In genomic region chr15:40038267-40038653, GRCh38 we compare ENCODE assay signal across 8 cellular contexts. TPM values are rescaled to one million over a fixed set of nuclear protein-coding genes. Genes with fewer than 3 reads are reported as not detected.
DNase-seq lines count a peak whose midpoint lies in the region; ATAC-seq and TF ChIP-seq lines count a peak whose summit lies in the region.

No MANE protein-coding gene starts in this region.

- no peak for DNase-seq in AG04450 (ENCODE audit: low read depth, low spot score)
- no peak for DNase-seq in brain microvascular endothelial cell
- no peak for DNase-seq in right lobe of liver
- no peak for DNase-seq in upper lobe of right lung
- DNase-seq in NCI-H1092 treated with DMSO at 0.1 percent for 48 hours (lab: John Stamatoyannopoulos, UW): no peak
- no peak for DNase-seq in GM20000 (ENCODE audit: low spot score)
- no peak for DNase-seq in posterior vena cava (ENCODE audit: low spot score)

- peak in 1 of 4 donors; percentile 0 for ATAC-seq in right lobe of liver
- ATAC-seq in upper lobe of right lung: no peak

- POLR2A ChIA-PET in AG04450 (lab: Yijun Ruan, JAX): interaction anchor here (0.5 to 0.6 kb wide), 2 partner anchors 38 to 139 kb away, joined by 4 to 5 read pairs; no protein-coding TSS in a partner anchor

- H3K27me3 ChIP-seq in AG04450 (ENCODE audit: control insufficient read depth, insufficient read depth, low read length) (no peaks in the 10 kb centered on the region), HUES64 (ENCODE audit: insufficient read depth, low read length) (no peaks in the 10 kb centered on the region), brain microvascular endothelial cell (replicated peaks) (no peaks in the 10 kb centered on the region), right lobe of liver (no peaks in the 10 kb centered on the region), upper lobe of right lung (no peaks in the 10 kb centered on the region)

- CTCF ChIA-PET in AG04450 (lab: Charles Lee): interaction anchor here (1.3 to 2.3 kb wide), 4 partner anchors 66 to 253 kb away, joined by 4 to 18 read pairs (median 9); no protein-coding TSS in a partner anchor

- intact Hi-C loops in right lobe of liver (cut with DNase I): no loop called here
- intact Hi-C loops in upper lobe of right lung (cut with DNase I): no loop called here
- intact Hi-C loops in posterior vena cava (cut with DNase I): no loop called here

- H3K4me1 ChIP-seq in HUES64 (ENCODE audit: insufficient read depth, low read length) (peaks cover 4% of the 10 kb centered on the region; the same call in 1 of the 2 replicates), right lobe of liver (peaks cover 0 to 26% (median 10%) of the 10 kb centered on the region in 4 donors), upper lobe of right lung (peaks cover 15% of the 10 kb centered on the region)

- in situ Hi-C loops in brain microvascular endothelial cell (cut with HindIII; ENCODE audit: low pct_ligation_motif_present, low sequenced_read_pairs): no loop called here

- H3K9me3 ChIP-seq in AG04450 (ENCODE audit: control insufficient read depth, insufficient read depth, low read length): peaks cover 4% of the 10 kb centered on the region; the same call in 1 of the 2 replicates
- no peaks in the 10 kb centered on the region for H3K9me3 ChIP-seq in HUES64 (ENCODE audit: insufficient read depth, low read depth, low read length)
- H3K9me3 ChIP-seq in right lobe of liver: no peaks in the 10 kb centered on the region
- H3K9me3 ChIP-seq in upper lobe of right lung: no peaks in the 10 kb centered on the region

- 1% methylated on average over 18 of the region's 18 CpGs for WGBS in HUES64
- under 1% methylated on average over 18 of the region's 18 CpGs for WGBS in right lobe of liver (ENCODE audit: insufficient coverage, low coverage, low lambda C conversion rate, missing lambda C conversion rate)

- H3K27ac ChIP-seq in AG04450 (ENCODE audit: low read depth, low read length) (peak overlapping the region; percentile 86), HUES64 (ENCODE audit: low read depth, low read length) (peak overlapping the region; percentile 70; the same call in 1 of the 2 replicates), brain microvascular endothelial cell (peak overlapping the region; percentile 90), right lobe of liver (peak overlapping the region; percentile 93 to 96 (median 95)), upper lobe of right lung (peak overlapping the region; percentile 97)

- peak overlapping the region; percentile 87 for H3K9ac ChIP-seq in HUES64 (ENCODE audit: low read depth, low read length)

- H3K36me3 ChIP-seq in HUES64 (ENCODE audit: insufficient read depth, low read length): peaks cover 47% of the 10 kb centered on the region
- H3K36me3 ChIP-seq in brain microvascular endothelial cell (replicated peaks): peaks cover 29% of the 10 kb centered on the region
- peaks cover 6 to 41% (median 22%) of the 10 kb centered on the region in 4 donors for H3K36me3 ChIP-seq in right lobe of liver
- H3K36me3 ChIP-seq in upper lobe of right lung: peaks cover 39% of the 10 kb centered on the region

- H3K4me3 ChIP-seq in AG04450 (ENCODE audit: low read depth, low read length): peak overlapping the region; percentile 97
- H3K4me3 ChIP-seq in HUES64 (ENCODE audit: low read length): peak overlapping the region; percentile 79
- H3K4me3 ChIP-seq in brain microvascular endothelial cell (ENCODE audit: low read depth, low read length): peak overlapping the region; percentile 98
- peak overlapping the region; percentile 81 to 88 (median 85) for H3K4me3 ChIP-seq in right lobe of liver
- peak overlapping the region; percentile 89 for H3K4me3 ChIP-seq in upper lobe of right lung

- TF ChIP-seq CTCF in AG04450 (IDR thresholded peaks at IDR 0.05; ENCODE audit: low read depth, low read length) (no peak), brain microvascular endothelial cell (IDR thresholded peaks at IDR 0.05; ENCODE audit: low read depth, low read length, missing control alignments) (no peak), right lobe of liver (IDR thresholded peaks at IDR 0.05) (no peak), upper lobe of right lung (IDR thresholded peaks at IDR 0.05) (no peak), GM20000 (IDR thresholded peaks at IDR 0.05; ENCODE audit: extremely low read depth, missing control alignments) (no peak)

- no peak for TF ChIP-seq POLR2A in right lobe of liver (IDR thresholded peaks at IDR 0.05)

RNA-seq across cellular contexts. Expression of gene SRP14, which starts 0.7 kb away (rescaled TPM):
- 426 and 559 TPM in 2 replicates for polyA plus RNA-seq in AG04450 (2011; rRNA removed)
- polyA minus RNA-seq in AG04450 (2011; rRNA and poly(A)+ RNA removed): 124 and 136 TPM in 2 replicates
- polyA plus RNA-seq in HUES64 (2013, experiment 1 of 2): 412 TPM
- polyA plus RNA-seq in HUES64 (2013, experiment 2 of 2): 434 TPM
- total RNA-seq in right lobe of liver (100 to 1,000 TPM in 2 of 6 experiments, 10 to 100 TPM in 4; 57.9 to 277 (median 81.0) TPM), upper lobe of right lung (132 TPM), posterior vena cava (100 to 1,000 TPM; 148 to 160 TPM)
